Comparison of ENCODE assay signal across 15 cellular contexts in genomic region chr11:125463590-125464265, GRCh38. TPM values are rescaled to one million over a fixed set of nuclear protein-coding genes. Genes with fewer than 3 reads are reported as not detected.
DNase-seq lines count a peak whose midpoint lies in the region; FAIRE-seq and TF ChIP-seq lines count a peak whose summit lies in the region.
"Had no signal": no experiment of that assay in that cellular context is flagged by ENCODE, and none has a peak within 500 bp of the region (broad histone marks: within the 10 kb centered on the region; RNA-seq: fewer than 3 reads in every experiment).

No MANE protein-coding gene starts in this region.

- H3K9me3 Mint-ChIP-seq in astrocyte (ENCODE audit: unreplicated experiment): peaks cover 1% of the 10 kb centered on the region
- H3K9me3 Mint-ChIP-seq: CD14-positive monocyte had no signal

- FAIRE-seq in astrocyte (lab: Jason Lieb, UNC): no peak
- FAIRE-seq: A549 had no signal

- no peak overlapping the region for H3K4me3 ChIP-seq in GM23248
- H3K4me3 ChIP-seq in astrocyte (ENCODE audit: insufficient read depth, low read depth, low read length): no peak overlapping the region
- H3K4me3 ChIP-seq in osteoblast (ENCODE audit: insufficient read depth, low read length): no peak overlapping the region
- H3K4me3 ChIP-seq: A549 had no signal

- no peaks in the 10 kb centered on the region for H3F3A ChIP-seq in GM23248 (ENCODE audit: insufficient read depth)

- no peak overlapping the region for H3K4me3 Mint-ChIP-seq in astrocyte (ENCODE audit: unreplicated experiment)

- no peak for TF ChIP-seq CTCF in astrocyte (IDR thresholded peaks at IDR 0.05; ENCODE audit: insufficient read depth, low read depth, low read length)
- no peak for TF ChIP-seq CTCF in osteoblast (IDR thresholded peaks at IDR 0.05; ENCODE audit: extremely low read depth, low read depth, low read length)

- DNase-seq in GM23248 (peak; percentile 44), astrocyte (ENCODE audit: low read depth) (peak; percentile 19), fibroblast of gingiva (ENCODE audit: low read depth) (peak; percentile 15), osteoblast (ENCODE audit: insufficient read length, low spot score, missing footprints) (peak; percentile 36), H4 (ENCODE audit: low spot score) (no peak), DMS53 (lab: John Stamatoyannopoulos, UW) (no peak), OCI-M2 (lab: John Stamatoyannopoulos, UW; ENCODE audit: unreplicated experiment) (no peak), NCI-H526 treated with DMSO at 0.1 percent for 48 hours (lab: John Stamatoyannopoulos, UW) (no peak)
- DNase-seq: AML-193, NCI-H1092, NCI-H146, NCI-H2081, NCI-H510A treated with DMSO at 0.1 percent for 48 hours had no signal

- H3K79me2 ChIP-seq in GM23248 (ENCODE audit: insufficient read depth): no peaks in the 10 kb centered on the region
- H3K79me2 ChIP-seq in astrocyte (ENCODE audit: insufficient read depth, low read length): no peaks in the 10 kb centered on the region
- H3K79me2 ChIP-seq in osteoblast (ENCODE audit: insufficient read depth, low read length): no peaks in the 10 kb centered on the region

- 39 to 45% methylated on average over 5 of the region's 5 CpGs for WGBS in GM23248 (ENCODE audit: low coverage in 1 of 2, low lambda C conversion rate in 2 of 2, missing lambda C conversion rate in 2 of 2), 2 experiments

- peaks cover 3% of the 10 kb centered on the region for H3K27me3 Mint-ChIP-seq in astrocyte (ENCODE audit: low read depth, unreplicated experiment)

- no peak overlapping the region for H3K4me2 ChIP-seq in GM23248 (ENCODE audit: unreplicated experiment)
- H3K4me2 ChIP-seq in astrocyte (ENCODE audit: low read length): peak overlapping the region; percentile 4
- no peak overlapping the region for H3K4me2 ChIP-seq in osteoblast (ENCODE audit: insufficient read depth, low read length)
- H3K4me2 ChIP-seq: A549 had no signal

- H4K20me1 ChIP-seq in GM23248 (ENCODE audit: insufficient read depth) (no peaks in the 10 kb centered on the region), astrocyte (ENCODE audit: insufficient read depth, low read length) (no peaks in the 10 kb centered on the region), osteoblast (ENCODE audit: insufficient read depth, low read length) (no peaks in the 10 kb centered on the region)

- H3K27ac ChIP-seq in GM23248: no peak overlapping the region
- H3K27ac ChIP-seq in astrocyte (ENCODE audit: low read depth, low read length): no peak overlapping the region
- no peak overlapping the region for H3K27ac ChIP-seq in osteoblast (ENCODE audit: low read depth, low read length)
- H3K27ac ChIP-seq: A549 had no signal

- H3K4me1 ChIP-seq in GM23248 (ENCODE audit: insufficient read depth): peaks cover 9% of the 10 kb centered on the region; the same call in 1 of the 2 replicates
- H3K4me1 ChIP-seq in astrocyte (ENCODE audit: insufficient read depth, low read length): no peaks in the 10 kb centered on the region
- H3K4me1 ChIP-seq in osteoblast (ENCODE audit: insufficient read depth, low read length): no peaks in the 10 kb centered on the region

- in situ Hi-C loops in GM23248 (cut with MboI): no loop called here

- H3K9me3 ChIP-seq in GM23248 (ENCODE audit: low read depth): no peaks in the 10 kb centered on the region
- H3K9me3 ChIP-seq in astrocyte (ENCODE audit: insufficient read depth, low read depth, low read length): no peaks in the 10 kb centered on the region
- no peaks in the 10 kb centered on the region for H3K9me3 ChIP-seq in osteoblast (ENCODE audit: low read depth, low read length)
- H3K9me3 ChIP-seq: A549 had no signal

- H3K36me3 ChIP-seq in GM23248 (ENCODE audit: low read depth) (no peaks in the 10 kb centered on the region), astrocyte (ENCODE audit: insufficient read depth, low read length) (no peaks in the 10 kb centered on the region), osteoblast (ENCODE audit: insufficient read depth, low read length) (no peaks in the 10 kb centered on the region)

- peaks cover 20% of the 10 kb centered on the region for H3K4me1 Mint-ChIP-seq in astrocyte (ENCODE audit: low read depth, unreplicated experiment)
- H3K4me1 Mint-ChIP-seq: CD14-positive monocyte had no signal

- H3K9me2 ChIP-seq in GM23248 (ENCODE audit: insufficient read depth): no peaks in the 10 kb centered on the region

- no peak overlapping the region for H3K9ac ChIP-seq in GM23248
- no peak overlapping the region for H3K9ac ChIP-seq in astrocyte (ENCODE audit: low read length)

- no peak overlapping the region for H2AFZ ChIP-seq in GM23248
- no peak overlapping the region for H2AFZ ChIP-seq in astrocyte (ENCODE audit: low read depth, low read length)
- no peak overlapping the region for H2AFZ ChIP-seq in osteoblast (ENCODE audit: low read length)

- H3K27me3 ChIP-seq in GM23248 (replicated peaks; ENCODE audit: insufficient read depth) (no peaks in the 10 kb centered on the region), astrocyte (ENCODE audit: insufficient read depth, low read length) (no peaks in the 10 kb centered on the region), osteoblast (ENCODE audit: insufficient read depth, low read length) (no peaks in the 10 kb centered on the region)

- H3K27ac Mint-ChIP-seq in astrocyte (ENCODE audit: unreplicated experiment): peak overlapping the region; percentile 70
- H3K27ac Mint-ChIP-seq: CD14-positive monocyte had no signal

- peaks cover 2% of the 10 kb centered on the region for H3K36me3 Mint-ChIP-seq in astrocyte (ENCODE audit: low read depth, unreplicated experiment)
- H3K36me3 Mint-ChIP-seq: CD14-positive monocyte had no signal

RNA-seq across cellular contexts. Expression of gene FEZ1, which starts 32.3 kb away (rescaled TPM):
- 35.9 and 53.9 TPM in 2 replicates for total RNA-seq in GM23248 (2014; rRNA removed; shearing (Covaris generic))
- 58.8 and 64.1 TPM in 2 replicates for polyA plus RNA-seq in GM23248 (2016; fragmentation: Nextera tagmentation; extraction: Ambion mirVana)
- total RNA-seq in astrocyte (17.6 and 22.8 TPM in 2 replicates), osteoblast (47.8 and 58.9 TPM in 2 replicates)
- 1.8 and 2.9 TPM in 2 replicates for total RNA-seq in H4 (2014; rRNA removed; shearing (Covaris generic))

Comparison
In these comparisons a context has a peak if more than half of its experiments do, and no peak if none do; other contexts are left out.
1. DNase-seq: peak in GM23248 (single experiment), astrocyte (single experiment), fibroblast of gingiva (single experiment) and osteoblast (single experiment); none in H4 (single experiment), DMS53 (single experiment), OCI-M2 (single experiment) and NCI-H526 treated with DMSO at 0.1 percent for 48 hours (single experiment).